Comparison of ENCODE assay signal across 29 cellular contexts in genomic region chr5:1000329-1000728, GRCh38. TPM values are rescaled to one million over a fixed set of nuclear protein-coding genes. Genes with fewer than 3 reads are reported as not detected.
DNase-seq lines count a peak whose midpoint lies in the region; ATAC-seq and TF ChIP-seq lines count a peak whose summit lies in the region.
"Had no signal": no experiment of that assay in that cellular context is flagged by ENCODE, and none has a peak within 500 bp of the region (broad histone marks: within the 10 kb centered on the region; RNA-seq: fewer than 3 reads in every experiment).

No MANE protein-coding gene starts in this region.

- H3K14ac ChIP-seq in neuronal stem cell (ENCODE audit: low read length) = no peak overlapping the region

- H4K8ac ChIP-seq in neuronal stem cell (ENCODE audit: low read depth, low read length) = no peak overlapping the region

- no peak overlapping the region for H3K18ac ChIP-seq in neuronal stem cell (ENCODE audit: low read length)

- no peak for TF ChIP-seq POLR2A in erythroblast (IDR thresholded peaks at IDR 0.05; ENCODE audit: low read length)

- TF ChIP-seq CTCF in ascending aorta (IDR thresholded peaks at IDR 0.05) (no peak), type B pancreatic cell (conservative IDR thresholded peaks at IDR 0.05) (no peak)

- H3K9me3 ChIP-seq in ascending aorta (no peaks in the 10 kb centered on the region), neuronal stem cell (replicated peaks in 1 of 2; ENCODE audit: control insufficient read depth in 2 of 2, insufficient read depth in 1 of 2, low read depth in 1 of 2, low read length in 2 of 2) (no peaks in the 10 kb centered on the region)
- H3K9me3 ChIP-seq: BLaER1 treated with 17β-estradiol and CSF1 and Interleukin-3, amounts not matched to agents 10 nM and 100 nM; HAP-1 had no signal

- H3K27me3 ChIP-seq in ascending aorta (no peaks in the 10 kb centered on the region), neuronal stem cell (ENCODE audit: control insufficient read depth in 3 of 3, insufficient read depth in 3 of 3, low read depth in 1 of 3, low read length in 3 of 3) (peaks cover 0 to 35% (median 18%) of the 10 kb centered on the region in 3 experiments)

- H3K27ac Mint-ChIP-seq in type B pancreatic cell = peak overlapping the region; percentile 29
- H3K27ac Mint-ChIP-seq: activated naive CD8-positive, alpha-beta T cell treated with anti-CD3 and anti-CD28 coated beads for 36 hours; activated T-helper 2 cell treated with anti-CD3 and anti-CD28 coated beads, Interferon-gamma antibody, Interleukin-2, Interleukin-4, amounts not matched to agents 10 μg/mL and 5 μg/mL and 100 μg/mL, durations not matched to agents 14 hours and 24 hours and 36 hours; naive thymus-derived CD4-positive, alpha-beta T cell had no signal

- no peak overlapping the region for H4K91ac ChIP-seq in neuronal stem cell (ENCODE audit: low read depth, low read length, poor library complexity)

- H3K4me3 ChIP-seq in ascending aorta (no peak overlapping the region), neuronal stem cell (ENCODE audit: low read length in 2 of 2) (no peak overlapping the region)
- H3K4me3 ChIP-seq: BLaER1 treated with 17β-estradiol and CSF1 and Interleukin-3, amounts not matched to agents 10 nM and 100 nM; coronary artery; HAP-1; skin epidermis had no signal

- H2AFZ ChIP-seq in neuronal stem cell (ENCODE audit: low read length) = no peak overlapping the region

- H3K36me3 ChIP-seq in ascending aorta (no peaks in the 10 kb centered on the region), neuronal stem cell (replicated peaks in 1 of 2; ENCODE audit: control insufficient read depth in 2 of 2, insufficient read depth in 2 of 2, low read length in 2 of 2) (no peaks in the 10 kb centered on the region)
- H3K36me3 ChIP-seq: BLaER1 treated with 17β-estradiol and CSF1 and Interleukin-3, amounts not matched to agents 10 nM and 100 nM; HAP-1 had no signal

- H2BK120ac ChIP-seq in neuronal stem cell (ENCODE audit: low read depth, low read length) = peak overlapping the region; percentile 39

- H3K4me3 Mint-ChIP-seq in type B pancreatic cell = no peak overlapping the region
- H3K4me3 Mint-ChIP-seq: activated naive CD8-positive, alpha-beta T cell treated with anti-CD3 and anti-CD28 coated beads for 36 hours; naive thymus-derived CD4-positive, alpha-beta T cell had no signal

- intact Hi-C loops in cardiac septum (cut with DNase I) = loop anchor here (5.0 kb wide), 1 partner anchor 342 kb away; no protein-coding TSS in a partner anchor
- intact Hi-C loops in left ventricle myocardium superior (cut with micrococcal nuclease) = no loop called here
- intact Hi-C loops in ascending aorta (cut with DNase I) = no loop called here

- no peak overlapping the region for H3K9ac ChIP-seq in neuronal stem cell (ENCODE audit: low read depth, low read length, poor library complexity)
- H3K9ac ChIP-seq: BLaER1 treated with 17β-estradiol and CSF1 and Interleukin-3, amounts not matched to agents 10 nM and 100 nM; KMS-11 had no signal

- H2AK5ac ChIP-seq in neuronal stem cell (ENCODE audit: low read depth, low read length) = peak overlapping the region; percentile 65

- ATAC-seq in left ventricle myocardium superior (no peak), HG02885 (IDR thresholded peaks at IDR 0.05; ENCODE audit: poor library complexity, unreplicated experiment) (no peak)
- ATAC-seq: naive thymus-derived CD4-positive, alpha-beta T cell; stimulated activated naive CD8-positive, alpha-beta T cell treated with anti-CD3 and anti-CD28 coated beads, Interleukin-15, Interleukin-2, amounts not matched to agents 100 U/mL and 50 U/mL, for 24 hours had no signal

- peak overlapping the region; percentile 57 for H3K4ac ChIP-seq in neuronal stem cell (ENCODE audit: low read length)

- peaks cover 24% of the 10 kb centered on the region for H3K4me1 Mint-ChIP-seq in type B pancreatic cell (ENCODE audit: unreplicated experiment)

- H3K9me3 Mint-ChIP-seq in type B pancreatic cell = peaks cover 7% of the 10 kb centered on the region
- H3K9me3 Mint-ChIP-seq: activated naive CD8-positive, alpha-beta T cell treated with anti-CD3 and anti-CD28 coated beads for 36 hours; activated T-helper 2 cell treated with anti-CD3 and anti-CD28 coated beads, Interferon-gamma antibody, Interleukin-2, Interleukin-4, amounts not matched to agents 10 μg/mL and 5 μg/mL and 100 μg/mL, durations not matched to agents 14 hours and 24 hours and 36 hours; naive thymus-derived CD4-positive, alpha-beta T cell had no signal

- H2BK5ac ChIP-seq in neuronal stem cell (ENCODE audit: low read length) = no peak overlapping the region

- H2BK12ac ChIP-seq in neuronal stem cell (ENCODE audit: low read length) = no peak overlapping the region

- no CpG with 5 or more reads among the region's 9 CpGs for WGBS in neuronal stem cell (ENCODE audit: extremely low coverage in 2 of 2, insufficient read length in 2 of 2, insufficient replicate concordance in 1 of 2), 2 donors

- peaks cover 8% of the 10 kb centered on the region for H3K27me3 Mint-ChIP-seq in type B pancreatic cell

- peak overlapping the region; percentile 45 for H2BK15ac ChIP-seq in neuronal stem cell (ENCODE audit: low read length)

- peaks cover 0 to 5% of the 10 kb centered on the region in 2 donors for H3K4me1 ChIP-seq in ascending aorta
- H3K4me1 ChIP-seq in neuronal stem cell (ENCODE audit: control insufficient read depth in 2 of 2, insufficient read depth in 1 of 2, low read depth in 1 of 2, low read length in 2 of 2) = peaks cover 7 to 12% of the 10 kb centered on the region in 2 donors
- H3K4me1 ChIP-seq: HAP-1 had no signal

- no peaks in the 10 kb centered on the region for H3K36me3 Mint-ChIP-seq in type B pancreatic cell
- H3K36me3 Mint-ChIP-seq: activated naive CD8-positive, alpha-beta T cell treated with anti-CD3 and anti-CD28 coated beads for 36 hours had no signal

- DNase-seq in cardiac septum (ENCODE audit: low spot score) = peak; percentile 67
- DNase-seq in left ventricle myocardium superior = no peak
- peak; percentile 3 to 53 for DNase-seq in ascending aorta (ENCODE audit: low spot score in 2 of 2)
- DNase-seq in neuronal stem cell (ENCODE audit: low spot score) = no peak
- DNase-seq in type B pancreatic cell (ENCODE audit: extremely low spot score, unreplicated experiment) = peak; percentile 51
- DNase-seq in erythroblast (lab: John Stamatoyannopoulos, UW) = no peak
- DNase-seq: activated CD4-positive, alpha-beta T cell treated with anti-CD3 and anti-CD28 coated beads, Interleukin-2, amount 50 U/mL, for 1 hour; activated naive CD8-positive, alpha-beta T cell treated with anti-CD3 and anti-CD28 coated beads for 36 hours; caudate nucleus; COR-L47; DMS53; effector CD8-positive, alpha-beta T cell; MM.1S; NCI-H1930; NCI-H2171 treated with DMSO at 0.1 percent for 48 hours; NCI-H510A treated with DMSO at 0.1 percent for 48 hours; nucleus accumbens; stimulated activated naive CD8-positive, alpha-beta T cell treated with anti-CD3 and anti-CD28 coated beads, Interleukin-15, Interleukin-2, amounts not matched to agents 100 U/mL and 50 U/mL, for 24 hours; T-helper 9 cell had no signal

- no peaks in the 10 kb centered on the region for H3K79me1 ChIP-seq in neuronal stem cell (ENCODE audit: low read depth, low read length)

- peak overlapping the region; percentile 18 for H3K23ac ChIP-seq in neuronal stem cell (ENCODE audit: low read depth, low read length, poor library complexity)

- H3K27ac ChIP-seq in ascending aorta (no peak overlapping the region), neuronal stem cell (replicated peaks; ENCODE audit: low read length) (no peak overlapping the region)
- H3K27ac ChIP-seq: BLaER1 treated with 17β-estradiol and CSF1 and Interleukin-3, amounts not matched to agents 10 nM and 100 nM; coronary artery; KMS-11; skin epidermis had no signal

- no peak overlapping the region for H3K4me2 ChIP-seq in neuronal stem cell (ENCODE audit: insufficient read depth, low read length, poor library complexity, severe bottlenecking)
- H3K4me2 ChIP-seq: KMS-11 had no signal

RNA-seq across cellular contexts. Expression of gene NKD2, which starts 8.3 kb away (rescaled TPM):
- total RNA-seq in cardiac septum (3.6 TPM), left ventricle myocardium superior (3.4 TPM), ascending aorta (6.5 TPM), type B pancreatic cell (ENCODE audit: low replicate concordance) (23.3 and 24.3 TPM in 2 replicates)
- 11.1 TPM for polyA plus RNA-seq in neuronal stem cell (2013, experiment 1 of 2)
- polyA plus RNA-seq in neuronal stem cell (2013, experiment 2 of 2) = 11.1 TPM
- total RNA-seq: epithelial cell of proximal tubule had no signal
- polyA plus RNA-seq: AG04450; naive thymus-derived CD4-positive, alpha-beta T cell had no signal

Comparison
In these comparisons a context has a peak if more than half of its experiments do, and no peak if none do; other contexts are left out.
1. DNase-seq: peak in cardiac septum (single experiment), ascending aorta (2 of 2) and type B pancreatic cell (single experiment); none in left ventricle myocardium superior (single experiment), neuronal stem cell (single experiment) and erythroblast (0 of 2).